Comparison of ENCODE assay signal across 12 cellular contexts in the genomic region with DNA sequence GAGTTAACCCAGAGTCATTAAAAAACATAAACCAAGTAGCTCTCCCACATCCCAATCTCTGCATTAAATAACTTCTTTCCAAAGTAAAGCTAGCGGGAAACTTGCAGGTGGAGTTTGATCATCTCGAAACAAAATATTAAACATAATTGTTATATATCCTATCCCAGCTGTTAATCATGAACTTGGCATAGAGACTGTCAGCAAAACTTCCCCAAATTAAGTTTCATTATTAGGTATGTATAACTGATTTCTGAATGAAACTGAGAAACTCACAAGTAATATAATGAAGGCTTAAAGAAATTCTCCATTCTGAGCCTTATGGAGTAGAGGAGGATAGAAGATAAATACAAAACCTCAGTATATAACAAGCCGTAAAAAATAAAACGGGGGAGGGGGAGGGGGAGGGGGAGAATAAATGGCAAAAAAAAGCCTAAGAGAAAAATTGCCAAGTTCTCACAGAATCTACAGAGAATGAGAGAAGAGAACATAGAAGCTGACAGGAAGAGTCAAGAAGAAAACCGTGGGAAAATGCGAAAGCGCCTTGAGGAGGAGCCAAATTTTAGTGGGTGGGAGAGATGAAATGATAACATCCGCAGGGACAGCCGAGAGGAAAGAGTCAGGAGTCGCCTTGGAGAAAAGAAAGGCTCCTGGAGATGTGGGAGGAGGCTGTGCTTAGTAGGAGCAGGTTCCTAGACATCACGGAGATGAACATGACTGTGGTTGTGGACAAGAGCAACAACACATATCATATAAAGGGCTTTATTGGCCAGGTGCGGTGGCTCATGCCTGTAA. TPM values are rescaled to one million over a fixed set of nuclear protein-coding genes. Genes with fewer than 3 reads are reported as not detected.
DNase-seq lines count a peak whose midpoint lies in the region; ATAC-seq, FAIRE-seq and TF ChIP-seq lines count a peak whose summit lies in the region.
"Had no signal": no experiment of that assay in that cellular context is flagged by ENCODE, and none has a peak within 500 bp of the region (broad histone marks: within the 10 kb centered on the region; RNA-seq: fewer than 3 reads in every experiment).

No MANE protein-coding gene starts in this region.

- TF ChIP-seq EP300 in H1 (IDR thresholded peaks at IDR 0.05; ENCODE audit: borderline replicate concordance in 1 of 2, low read depth in 2 of 2, low read length in 2 of 2): no peak

- H3K4me2 ChIP-seq in H1 (ENCODE audit: insufficient read depth in 1 of 2, low read depth in 2 of 2, low read length in 2 of 2): no peak overlapping the region

- no peak overlapping the region for H4K8ac ChIP-seq in H1 (ENCODE audit: extremely low read depth, insufficient read depth, low read length)

- no peak overlapping the region for H2BK120ac ChIP-seq in H1 (replicated peaks; ENCODE audit: low read depth, low read length)

- no peak overlapping the region for H2BK5ac ChIP-seq in H1 (ENCODE audit: low read depth, low read length)

- no peaks in the 10 kb centered on the region for H3K79me2 ChIP-seq in H1 (ENCODE audit: control insufficient read depth in 1 of 2, insufficient read depth in 2 of 2, low read length in 2 of 2)

- H2AFZ ChIP-seq in H1 (ENCODE audit: low read length): no peak overlapping the region

- no peak overlapping the region for H3K9ac ChIP-seq in H1 (replicated peaks in 1 of 4; ENCODE audit: extremely low read depth in 1 of 4, low read depth in 3 of 4, low read length in 3 of 4)

- ATAC-seq in GM21360 (IDR thresholded peaks at IDR 0.05; ENCODE audit: unreplicated experiment): peak; percentile 29
- peak; percentile 35 for ATAC-seq in HG03520 (IDR thresholded peaks at IDR 0.05; ENCODE audit: unreplicated experiment)
- ATAC-seq in GM21717 (IDR thresholded peaks at IDR 0.05; ENCODE audit: unreplicated experiment): no peak

- no peak overlapping the region for H2AK5ac ChIP-seq in H1 (ENCODE audit: low read depth, low read length)

- H3K9me3 ChIP-seq in H1 (ENCODE audit: insufficient read depth in 2 of 2, low read depth in 1 of 2, low read length in 1 of 2) (no peaks in the 10 kb centered on the region), HAP-1 (no peaks in the 10 kb centered on the region)

- TF ChIP-seq CTCF in GM06990 (IDR thresholded peaks at IDR 0.05; ENCODE audit: insufficient read depth, low read length, poor library complexity, severe bottlenecking) (no peak), H1 (IDR thresholded peaks at IDR 0.05; ENCODE audit: control extremely low read depth in 1 of 3, insufficient read depth in 1 of 3, low read depth in 1 of 3, low read length in 3 of 3) (no peak)

- H3K27me3 ChIP-seq in GM06990 (replicated peaks; ENCODE audit: control insufficient read depth, insufficient read depth, low read length) (no peaks in the 10 kb centered on the region), H1 (replicated peaks in 1 of 4; ENCODE audit: control insufficient read depth in 3 of 4, extremely low read depth in 1 of 4, insufficient read depth in 3 of 4, low read length in 3 of 4) (no peaks in the 10 kb centered on the region), HAP-1 (ENCODE audit: low read depth) (no peaks in the 10 kb centered on the region)

- no peak overlapping the region for H2BK15ac ChIP-seq in H1 (ENCODE audit: low read length)

- H3K36me3 ChIP-seq in GM06990 (ENCODE audit: control insufficient read depth, insufficient read depth, low read length) (no peaks in the 10 kb centered on the region), H1 (ENCODE audit: control insufficient read depth in 2 of 4, insufficient read depth in 4 of 4, low read length in 3 of 4) (no peaks in the 10 kb centered on the region), HAP-1 (replicated peaks) (no peaks in the 10 kb centered on the region)

- H3K14ac ChIP-seq in H1 (ENCODE audit: insufficient read length): no peak overlapping the region

- in situ Hi-C loops in HAP-1 (cut with MboI; ENCODE audit: low sequenced_read_pairs): no loop called here

- H3K79me1 ChIP-seq in H1 (ENCODE audit: low read depth, low read length): no peaks in the 10 kb centered on the region

- no peak overlapping the region for H2BK20ac ChIP-seq in H1 (ENCODE audit: low read length)

- no peak for TF ChIP-seq RAD21 in H1 (IDR thresholded peaks at IDR 0.05 in 1 of 2, conservative IDR thresholded peaks at IDR 0.05 in 1 of 2; ENCODE audit: low read depth in 2 of 2, low read length in 2 of 2)

- H3K4me3 ChIP-seq in GM06990 (replicated peaks; ENCODE audit: low read depth, low read length): no peak overlapping the region
- H3K4me3 ChIP-seq in H1 (ENCODE audit: extremely low read depth in 1 of 4, insufficient read depth in 2 of 4, low read depth in 3 of 4, low read length in 4 of 4): no peak overlapping the region
- no peak overlapping the region for H3K4me3 ChIP-seq in HAP-1

- H2BK12ac ChIP-seq in H1 (ENCODE audit: low read depth, low read length): no peak overlapping the region

- H3K4me1 ChIP-seq in H1 (replicated peaks in 1 of 4; ENCODE audit: control insufficient read depth in 3 of 4, insufficient read depth in 4 of 4, low read length in 3 of 4) (peaks cover 5 to 13% (median 7%) of the 10 kb centered on the region in 4 experiments; a peak in 6 of 7 replicates), HAP-1 (no peaks in the 10 kb centered on the region; the same call in none of the 2 replicates)

- no peak overlapping the region for H4K5ac ChIP-seq in H1 (ENCODE audit: insufficient read length, low read depth, low read length)

- WGBS in H1 (ENCODE audit: extremely low coverage in 1 of 2, insufficient coverage in 1 of 2, insufficient read length in 1 of 2, insufficient replicate concordance in 2 of 2, low coverage in 1 of 2, low lambda C conversion rate in 2 of 2, missing lambda C conversion rate in 1 of 2), 2 experiments: 87% methylated on average over 10 of the region's 12 CpGs; no CpG with 5 or more reads in 1 of the 2 experiments

- no peak for FAIRE-seq in H1 (lab: Jason Lieb, UNC)
- FAIRE-seq: HTR-8/SVneo had no signal

- H3K27ac ChIP-seq in H1 (ENCODE audit: low read depth, low read length): no peak overlapping the region

- H4K91ac ChIP-seq in H1 (replicated peaks; ENCODE audit: insufficient read length, low read length): no peak overlapping the region

- H3K4ac ChIP-seq in H1 (replicated peaks; ENCODE audit: insufficient read length, low read depth, low read length): no peak overlapping the region

- H3K23ac ChIP-seq in H1 (ENCODE audit: insufficient read length): no peak overlapping the region

- peak; percentile 43 for DNase-seq in GM06990 (ENCODE audit: extremely low read depth, insufficient read length)
- no peak for DNase-seq in H1 (ENCODE audit: low read depth in 1 of 2, low spot score in 2 of 2)
- DNase-seq in HAP-1 (ENCODE audit: low spot score in 2 of 2): no peak
- no peak for DNase-seq in RKO (ENCODE audit: low spot score)
- no peak for DNase-seq in NCI-H187 treated with DMSO at 0.1 percent for 48 hours (lab: John Stamatoyannopoulos, UW)
- DNase-seq: anterior cingulate cortex; DND-41; stimulated activated CD4-positive, alpha-beta T cell treated with anti-CD3 and anti-CD28 coated beads, Interleukin-4, amount 100 ng/mL, for 4 hours had no signal

- POLR2A ChIA-PET in H1 (lab: Charles Lee; ENCODE audit: partially characterized antibody): no interaction called here

- no peaks in the 10 kb centered on the region for H3K23me2 ChIP-seq in H1 (ENCODE audit: low read depth, low read length)

- H4K20me1 ChIP-seq in H1 (replicated peaks in 1 of 2; ENCODE audit: control insufficient read depth in 1 of 2, insufficient read depth in 2 of 2, low read length in 2 of 2): no peaks in the 10 kb centered on the region

- CTCF ChIA-PET in H1 (lab: Charles Lee; ENCODE audit: partially characterized antibody): interaction anchor here (1.8 kb wide), 1 partner anchor 18 kb away, joined by 6 read pairs; no protein-coding TSS in a partner anchor

- TF ChIP-seq POLR2A in H1 (IDR thresholded peaks at IDR 0.05; ENCODE audit: control extremely low read depth in 1 of 2, low read depth in 2 of 2, low read length in 2 of 2): no peak

- H3K18ac ChIP-seq in H1 (ENCODE audit: extremely low read depth, low read length): peak overlapping the region; percentile 10; the same call in 1 of the 2 replicates

- no peak overlapping the region for H3K56ac ChIP-seq in H1 (replicated peaks; ENCODE audit: insufficient read length, low read depth, low read length)

TF ChIP-seq in H1, 55 proteins besides CTCF, POLR2A, EP300 and RAD21:
- TF ChIP-seq CREB1 (IDR thresholded peaks at IDR 0.05): no peak
- no peak for TF ChIP-seq SP2 (IDR thresholded peaks at IDR 0.05; ENCODE audit: low read length)
- no peak for TF ChIP-seq HDAC6 (IDR thresholded peaks at IDR 0.05; ENCODE audit: low read depth, low read length)
- TF ChIP-seq SIX5 (IDR thresholded peaks at IDR 0.05; ENCODE audit: low read depth, low read length): no peak
- TF ChIP-seq RFX5 (IDR thresholded peaks at IDR 0.05; ENCODE audit: borderline replicate concordance, low read depth, low read length): no peak
- no peak for TF ChIP-seq CEBPB (IDR thresholded peaks at IDR 0.05; ENCODE audit: low read depth, low read length)
- TF ChIP-seq, protein P1, sequence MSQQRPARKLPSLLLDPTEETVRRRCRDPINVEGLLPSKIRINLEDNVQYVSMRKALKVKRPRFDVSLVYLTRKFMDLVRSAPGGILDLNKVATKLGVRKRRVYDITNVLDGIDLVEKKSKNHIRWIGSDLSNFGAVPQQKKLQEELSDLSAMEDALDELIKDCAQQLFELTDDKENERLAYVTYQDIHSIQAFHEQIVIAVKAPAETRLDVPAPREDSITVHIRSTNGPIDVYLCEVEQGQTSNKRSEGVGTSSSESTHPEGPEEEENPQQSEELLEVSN (IDR thresholded peaks at IDR 0.05): no peak
- TF ChIP-seq ZNF274 (IDR thresholded peaks at IDR 0.05; ENCODE audit: borderline replicate concordance, extremely low read depth, low read length): no peak
- no peak for TF ChIP-seq BRCA1 (IDR thresholded peaks at IDR 0.05; ENCODE audit: low read depth, low read length)
- no peak for TF ChIP-seq SP4 (IDR thresholded peaks at IDR 0.05; ENCODE audit: low read length)
- TF ChIP-seq SUZ12 (IDR thresholded peaks at IDR 0.05; ENCODE audit: low read length): no peak
- TF ChIP-seq KDM5A (IDR thresholded peaks at IDR 0.05; ENCODE audit: low read length): no peak
- TF ChIP-seq RBBP5 (IDR thresholded peaks at IDR 0.05; ENCODE audit: borderline replicate concordance, low read depth, low read length): no peak

RNA-seq across cellular contexts. Expression of gene PHLDA1, which starts 49.6 kb away (rescaled TPM):
- 19.4 and 19.8 TPM in 2 replicates for total RNA-seq in H1 (2021; fragmentation: NEBNext Ultra II Directional; extraction: Animal tissue kit (Norgen Biotek cat#: 25700))
- polyA plus RNA-seq in H1 (2011; rRNA removed): 18.6 and 18.9 TPM in 2 replicates
- 14.4 TPM for polyA plus RNA-seq in H1 (2011; cell fraction: cytosol; rRNA removed)
- 8.7 TPM for polyA plus RNA-seq in H1 (2011; cell fraction: nucleus; rRNA removed)
- polyA plus RNA-seq in H1 (2012, experiment 1 of 2): 14.0 to 17.3 TPM (median 16.6 TPM) in 4 replicates
- polyA plus RNA-seq in H1 (2012, experiment 2 of 2): 8.5 TPM
- polyA plus RNA-seq in H1 (2013, experiment 1 of 2): 13.1 TPM
- polyA plus RNA-seq in H1 (2013, experiment 2 of 2): 13.4 TPM
- polyA minus RNA-seq in H1 (2011; rRNA and poly(A)+ RNA removed): 10.9 and 13.3 TPM in 2 replicates
- polyA minus RNA-seq in H1 (2011; cell fraction: cytosol; rRNA and poly(A)+ RNA removed): 27.4 TPM
- polyA minus RNA-seq in H1 (2011; cell fraction: nucleus; rRNA and poly(A)+ RNA removed): 19.7 TPM
